Comparison of ENCODE assay signal across 8 cellular contexts in the genomic region with DNA sequence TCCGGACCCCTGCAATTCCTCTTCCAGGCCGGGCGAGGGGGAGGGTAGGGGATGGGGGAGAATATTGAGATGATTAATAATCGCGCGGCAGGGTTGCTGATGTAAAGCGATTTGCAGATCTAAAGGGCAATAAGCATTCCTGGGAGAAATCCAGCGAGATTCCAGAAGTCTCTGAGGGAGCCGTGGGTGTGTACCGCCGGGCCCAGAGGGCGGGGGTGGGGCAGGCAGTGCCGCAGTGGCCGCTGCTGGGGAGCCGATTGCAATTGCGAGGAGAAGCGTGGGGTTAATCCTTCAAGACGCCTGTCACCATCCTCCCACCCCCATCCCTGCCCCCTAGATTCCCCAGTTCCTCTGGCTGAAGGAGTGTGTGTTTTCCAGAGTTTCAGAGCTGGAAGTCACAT. TPM values are rescaled to one million over a fixed set of nuclear protein-coding genes. Genes with fewer than 3 reads are reported as not detected.
DNase-seq lines count a peak whose midpoint lies in the region; ATAC-seq and TF ChIP-seq lines count a peak whose summit lies in the region.

No MANE protein-coding gene starts in this region.

- no peaks in the 10 kb centered on the region for H3K79me1 ChIP-seq in mesendoderm (ENCODE audit: low read length)

- H3K9ac ChIP-seq in mesendoderm (ENCODE audit: low read length), result peak overlapping the region; percentile 78

- no peak overlapping the region for H2AK5ac ChIP-seq in mesendoderm (ENCODE audit: low read length)

- peak overlapping the region; percentile 90 for H3K4me3 Mint-ChIP-seq in endothelial cell (ENCODE audit: unreplicated experiment)

- peak overlapping the region; percentile 28 for H2BK15ac ChIP-seq in mesendoderm (replicated peaks; ENCODE audit: low read depth)

- H4K8ac ChIP-seq in mesendoderm (ENCODE audit: low read depth, low read length), result no peak overlapping the region

- H3K9me3 ChIP-seq in thoracic aorta, result no peaks in the 10 kb centered on the region

- H3K23ac ChIP-seq in mesendoderm (ENCODE audit: low read length), result no peak overlapping the region

- H3K4me3 ChIP-seq in mesendoderm (ENCODE audit: low read length), result no peak overlapping the region
- peak overlapping the region; percentile 79 for H3K4me3 ChIP-seq in thoracic aorta

- peak overlapping the region; percentile 98 for H3K4me2 ChIP-seq in mesendoderm (ENCODE audit: low read length)

- peak overlapping the region; percentile 38 for H3K56ac ChIP-seq in mesendoderm (ENCODE audit: low read length)

- peak overlapping the region; percentile 64 for H3K18ac ChIP-seq in mesendoderm (ENCODE audit: low read length)

- H3K36me3 Mint-ChIP-seq in endothelial cell (ENCODE audit: low read depth, unreplicated experiment), result no peaks in the 10 kb centered on the region

- peak; percentile 69 for DNase-seq in activated CD8-positive, alpha-beta memory T cell treated with anti-CD3 and anti-CD28 coated beads, Interleukin-2, amount 50 U/mL, for 48 hours
- DNase-seq in activated CD8-positive, alpha-beta memory T cell treated with anti-CD3 and anti-CD28 coated beads for 24 hours, result no peak
- peak; percentile 45 for DNase-seq in endothelial cell (ENCODE audit: low spot score)
- DNase-seq in mesendoderm, result peak; percentile 86
- DNase-seq in thoracic aorta (ENCODE audit: low spot score), result no peak
- DNase-seq in SKM-1 (lab: John Stamatoyannopoulos, UW; ENCODE audit: unreplicated experiment), result no peak

- H2BK5ac ChIP-seq in mesendoderm (ENCODE audit: low read length), result no peak overlapping the region

- H3K4me1 ChIP-seq in mesendoderm (ENCODE audit: control insufficient read depth, low read depth, low read length) (peaks cover 11% of the 10 kb centered on the region), thoracic aorta (ENCODE audit: control insufficient read depth in 1 of 2, low read depth in 2 of 2) (peaks cover 6 to 30% of the 10 kb centered on the region in 2 donors)

- peaks cover 17% of the 10 kb centered on the region for H3K4me1 Mint-ChIP-seq in endothelial cell (ENCODE audit: unreplicated experiment)

- TF ChIP-seq CTCF in endothelial cell (IDR thresholded peaks at IDR 0.05; ENCODE audit: unreplicated experiment) (no peak), thoracic aorta (IDR thresholded peaks at IDR 0.05) (no peak)

- peaks cover 9% of the 10 kb centered on the region for H3K27me3 Mint-ChIP-seq in endothelial cell (ENCODE audit: unreplicated experiment)

- H3K9me3 Mint-ChIP-seq in endothelial cell (ENCODE audit: unreplicated experiment), result no peaks in the 10 kb centered on the region

- H3K27ac ChIP-seq in mesendoderm (ENCODE audit: low read depth, low read length) (peak overlapping the region; percentile 36), thoracic aorta (peak overlapping the region; percentile 95 to 96)

- peak overlapping the region; percentile 90 for H3K27ac Mint-ChIP-seq in endothelial cell (ENCODE audit: unreplicated experiment)

- no CpG with 5 or more reads among the region's 18 CpGs for WGBS in mesendoderm (ENCODE audit: extremely low coverage, insufficient coverage, low lambda C conversion rate)

- H4K5ac ChIP-seq in mesendoderm (ENCODE audit: low read length), result no peak overlapping the region

- no peak overlapping the region for H3K4ac ChIP-seq in mesendoderm (ENCODE audit: low read depth, low read length)

- H3K79me2 ChIP-seq in mesendoderm (ENCODE audit: control insufficient read depth, insufficient read depth, low read length), result no peaks in the 10 kb centered on the region

- H3K27me3 ChIP-seq in mesendoderm (ENCODE audit: insufficient read depth, low read length, poor library complexity) (no peaks in the 10 kb centered on the region), thoracic aorta (replicated peaks; ENCODE audit: insufficient read depth) (no peaks in the 10 kb centered on the region)

- no peak overlapping the region for H2BK120ac ChIP-seq in mesendoderm (ENCODE audit: low read depth, low read length)

- ATAC-seq in SK-N-SH treated with all-trans-retinoic acid at 6 μM for 48 hours (peak; percentile 57), thoracic aorta (ENCODE audit: insufficient number of reproducible peaks, low FRiP score, low read depth) (peak; percentile 21), GM21360 (IDR thresholded peaks at IDR 0.05; ENCODE audit: unreplicated experiment) (no peak)

- H3K36me3 ChIP-seq in mesendoderm (ENCODE audit: control insufficient read depth, insufficient read depth, low read length) (no peaks in the 10 kb centered on the region), thoracic aorta (no peaks in the 10 kb centered on the region)

TF ChIP-seq in SK-N-SH treated with all-trans-retinoic acid at 6 μM for 48 hours, 23 proteins besides CTCF, POLR2A, EP300 and RAD21:
- no peak for TF ChIP-seq ZNF565 (CRISPR knock-in tag; conservative IDR thresholded peaks at IDR 0.05; ENCODE audit: low read depth)
- no peak for TF ChIP-seq ARNTL (CRISPR knock-in tag; IDR thresholded peaks at IDR 0.05; ENCODE audit: borderline replicate concordance, low read depth)
- TF ChIP-seq ZFP3 (CRISPR knock-in tag; IDR thresholded peaks at IDR 0.05), result no peak
- TF ChIP-seq ZNF70 (CRISPR knock-in tag; IDR thresholded peaks at IDR 0.05), result no peak
- no peak for TF ChIP-seq TOX (CRISPR knock-in tag; IDR thresholded peaks at IDR 0.05; ENCODE audit: borderline replicate concordance)
- no peak for TF ChIP-seq OSR1 (CRISPR knock-in tag; IDR thresholded peaks at IDR 0.05)
- no peak for TF ChIP-seq ESRRG (CRISPR knock-in tag; IDR thresholded peaks at IDR 0.05)
- no peak for TF ChIP-seq BACH2 (CRISPR knock-in tag; IDR thresholded peaks at IDR 0.05; ENCODE audit: borderline replicate concordance)

RNA-seq across cellular contexts. Expression of gene FOS, which starts 16.4 kb away (rescaled TPM):
- 41.5 TPM for total RNA-seq in endothelial cell (ENCODE audit: unreplicated experiment)
- 30.2 TPM for polyA plus RNA-seq in mesendoderm (2013, experiment 1 of 2)
- 33.0 TPM for polyA plus RNA-seq in mesendoderm (2013, experiment 2 of 2)
- total RNA-seq in thoracic aorta, result 1,000 to 10,000 TPM in 1 of 2 donors, 100 to 1,000 TPM in 1; 358 to 3,038 TPM

Comparison
In these comparisons a context has a peak if more than half of its experiments do, and no peak if none do; other contexts are left out.
1. DNase-seq: peak in activated CD8-positive, alpha-beta memory T cell treated with anti-CD3 and anti-CD28 coated beads, Interleukin-2, amount 50 U/mL, for 48 hours (single experiment), endothelial cell (single experiment) and mesendoderm (single experiment); none in activated CD8-positive, alpha-beta memory T cell treated with anti-CD3 and anti-CD28 coated beads for 24 hours (single experiment), thoracic aorta (single experiment) and SKM-1 (single experiment).